28 cellular contexts compared by ENCODE assay signal in the genomic region with DNA sequence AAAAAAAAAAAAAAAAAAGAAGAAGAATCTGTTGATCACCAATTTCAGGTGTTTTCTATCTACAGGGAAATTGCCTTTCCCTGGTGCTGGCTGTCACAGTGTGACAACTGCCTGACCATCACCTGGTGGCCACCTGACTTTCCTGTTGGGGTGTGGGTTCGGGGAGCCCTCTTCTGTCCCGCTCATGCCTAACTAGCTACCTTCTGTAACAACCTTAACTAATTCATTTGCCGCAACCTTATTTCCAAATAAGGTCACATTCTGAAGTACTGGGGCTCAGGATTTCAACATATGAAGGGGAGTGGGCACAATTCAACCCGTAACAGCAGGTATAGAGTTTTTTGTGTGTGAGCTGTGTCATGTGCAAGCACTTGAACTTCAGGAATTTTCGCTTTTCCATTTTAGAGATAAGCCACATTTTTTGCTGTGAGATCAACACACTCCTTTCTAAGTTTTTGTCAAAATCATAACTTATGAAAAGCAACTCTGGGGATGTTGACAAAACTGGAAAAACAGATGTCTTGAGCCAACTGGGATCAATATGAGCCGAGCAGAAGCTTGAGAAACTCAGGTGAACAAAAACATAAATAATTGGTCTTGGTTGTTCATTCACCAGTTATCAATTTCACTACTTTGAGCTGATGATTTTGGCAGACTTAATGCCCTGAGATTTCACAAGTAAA.
DNase-seq lines count a peak whose midpoint lies in the region; ATAC-seq and TF ChIP-seq lines count a peak whose summit lies in the region.
"Had no signal": no experiment of that assay in that cellular context is flagged by ENCODE, and none has a peak within 500 bp of the region (broad histone marks: within the 10 kb centered on the region; RNA-seq: fewer than 3 reads in every experiment).

No MANE protein-coding gene starts in this region.

- H3K4me3 ChIP-seq in hepatocyte (no peak overlapping the region), upper lobe of left lung (no peak overlapping the region)
- H3K4me3 ChIP-seq: adrenal gland, esophagus muscularis mucosa, heart left ventricle, lung, stomach, tibial artery had no signal

- H3K27ac ChIP-seq in hepatocyte (no peak overlapping the region), upper lobe of left lung (no peak overlapping the region)
- H3K27ac ChIP-seq: adrenal gland, esophagus muscularis mucosa, foreskin keratinocyte, stomach, tibial artery had no signal

- H4K20me1 ChIP-seq in hepatocyte (ENCODE audit: insufficient read depth, poor library complexity, severe bottlenecking) = no peaks in the 10 kb centered on the region

- no peak for TF ChIP-seq POLR2A in upper lobe of left lung (IDR thresholded peaks at IDR 0.05)

- peaks cover 43% of the 10 kb centered on the region for H3K4me1 Mint-ChIP-seq in neural crest cell
- H3K4me1 Mint-ChIP-seq in HFFc6 (ENCODE audit: low read depth) = no peaks in the 10 kb centered on the region
- H3K4me1 Mint-ChIP-seq: activated naive CD4-positive, alpha-beta T cell treated with anti-CD3 and anti-CD28 coated beads, Interleukin-2, amount 10 ng/mL, durations not matched to agents 7 days and 5 days had no signal

- peaks cover 13% of the 10 kb centered on the region for H3K4me1 ChIP-seq in hepatocyte (ENCODE audit: insufficient read depth)
- peaks cover 0 to 12% (median 1%) of the 10 kb centered on the region in 4 donors for H3K4me1 ChIP-seq in upper lobe of left lung
- H3K4me1 ChIP-seq: adrenal gland, foreskin keratinocyte, tibial artery had no signal

- no peak overlapping the region for H2AFZ ChIP-seq in hepatocyte

- H3K9me2 ChIP-seq in hepatocyte (replicated peaks; ENCODE audit: insufficient read depth) = no peaks in the 10 kb centered on the region

- ATAC-seq in GM19328 (IDR thresholded peaks at IDR 0.05; ENCODE audit: unreplicated experiment) (no peak), GM21529 (IDR thresholded peaks at IDR 0.05; ENCODE audit: unreplicated experiment) (no peak), upper lobe of left lung (ENCODE audit: low FRiP score in 2 of 2) (no peak)
- ATAC-seq: activated CD8-positive, alpha-beta T cell treated with anti-CD3 and anti-CD28 coated beads for 36 hours; foreskin keratinocyte; heart left ventricle; Panc1 had no signal

- H3K27me3 Mint-ChIP-seq in neural crest cell (ENCODE audit: low read depth) = no peaks in the 10 kb centered on the region
- H3K27me3 Mint-ChIP-seq in HFFc6 (ENCODE audit: insufficient read depth) = 0 out of 2 replicates have a peak, but pooled peaks cover 2% of the 10 kb centered on the region

- no peaks in the 10 kb centered on the region for H3K79me2 ChIP-seq in hepatocyte

- H3K4me3 Mint-ChIP-seq in neural crest cell = peak overlapping the region; percentile 66
- H3K4me3 Mint-ChIP-seq in HFFc6 = no peak overlapping the region
- H3K4me3 Mint-ChIP-seq: activated CD8-positive, alpha-beta T cell treated with anti-CD3 and anti-CD28 coated beads for 36 hours; activated naive CD4-positive, alpha-beta T cell treated with anti-CD3 and anti-CD28 coated beads, Interleukin-2, amount 10 ng/mL, durations not matched to agents 7 days and 5 days; dendritic cell treated with granulocyte-macrophage colony-stimulating factor and Interleukin-4, amounts not matched to agents 40 ng/mL and 50 ng/mL, for 4 days; T-helper 2 cell treated with Interferon-gamma antibody and Interleukin-4, amounts not matched to agents 5 μg/mL and 100 μg/mL, for 36 hours had no signal

- H3K9me3 Mint-ChIP-seq in neural crest cell (peaks cover 6% of the 10 kb centered on the region), HFFc6 (peaks cover 65% of the 10 kb centered on the region)
- H3K9me3 Mint-ChIP-seq: activated CD8-positive, alpha-beta T cell treated with anti-CD3 and anti-CD28 coated beads for 36 hours; activated naive CD4-positive, alpha-beta T cell treated with anti-CD3 and anti-CD28 coated beads, Interleukin-2, amount 10 ng/mL, durations not matched to agents 7 days and 5 days; dendritic cell treated with granulocyte-macrophage colony-stimulating factor and Interleukin-4, amounts not matched to agents 40 ng/mL and 50 ng/mL, for 4 days; T-helper 2 cell treated with Interferon-gamma antibody and Interleukin-4, amounts not matched to agents 5 μg/mL and 100 μg/mL, for 36 hours had no signal

- H3K9me3 ChIP-seq in hepatocyte (ENCODE audit: low read depth) (no peaks in the 10 kb centered on the region), upper lobe of left lung (no peaks in the 10 kb centered on the region)
- H3K9me3 ChIP-seq: adrenal gland, esophagus muscularis mucosa, heart left ventricle, stomach, tibial artery had no signal

- H3K27me3 ChIP-seq in hepatocyte (peaks cover 27% of the 10 kb centered on the region), upper lobe of left lung (no peaks in the 10 kb centered on the region)
- H3K27me3 ChIP-seq: esophagus muscularis mucosa, foreskin keratinocyte had no signal

- peak overlapping the region; percentile 60 for H3K4me2 ChIP-seq in hepatocyte

- H3K27ac Mint-ChIP-seq in neural crest cell (ENCODE audit: unreplicated experiment) (no peak overlapping the region), HFFc6 (no peak overlapping the region)
- H3K27ac Mint-ChIP-seq: activated CD8-positive, alpha-beta T cell treated with anti-CD3 and anti-CD28 coated beads for 36 hours; activated naive CD4-positive, alpha-beta T cell treated with anti-CD3 and anti-CD28 coated beads, Interleukin-2, amount 10 ng/mL, durations not matched to agents 7 days and 5 days; dendritic cell treated with granulocyte-macrophage colony-stimulating factor and Interleukin-4, amounts not matched to agents 40 ng/mL and 50 ng/mL, for 4 days; T-helper 2 cell treated with Interferon-gamma antibody and Interleukin-4, amounts not matched to agents 5 μg/mL and 100 μg/mL, for 36 hours had no signal

- TF ChIP-seq CTCF in hepatocyte (IDR thresholded peaks at IDR 0.05; ENCODE audit: poor library complexity) (no peak), neural crest cell (conservative IDR thresholded peaks at IDR 0.05) (no peak), HFFc6 (IDR thresholded peaks at IDR 0.05) (no peak), upper lobe of left lung (IDR thresholded peaks at IDR 0.05) (no peak)

- TF ChIP-seq EP300 in upper lobe of left lung (IDR thresholded peaks at IDR 0.05) = no peak

- 55% methylated on average over 6 of the region's 6 CpGs for WGBS in hepatocyte (ENCODE audit: low lambda C conversion rate, missing lambda C conversion rate)
- WGBS in upper lobe of left lung, 2 donors = 60 to 61% methylated on average over 6 of the region's 6 CpGs

- peaks cover 19% of the 10 kb centered on the region for H3K36me3 Mint-ChIP-seq in neural crest cell (ENCODE audit: low read depth)
- 0 out of 2 replicates have a peak, but pooled peaks cover 6% of the 10 kb centered on the region for H3K36me3 Mint-ChIP-seq in HFFc6 (ENCODE audit: low read depth)
- H3K36me3 Mint-ChIP-seq: activated naive CD4-positive, alpha-beta T cell treated with anti-CD3 and anti-CD28 coated beads, Interleukin-2, amount 10 ng/mL, durations not matched to agents 7 days and 5 days; CD14-positive monocyte had no signal

- peak; percentile 15 for DNase-seq in NCI-H2171 treated with DMSO at 0.1 percent for 48 hours (lab: John Stamatoyannopoulos, UW)
- no peak for DNase-seq in NCI-H2171 (lab: John Stamatoyannopoulos, UW)
- DNase-seq in hepatocyte (ENCODE audit: low spot score) = no peak
- no peak for DNase-seq in neural crest cell (ENCODE audit: low read depth, low spot score)
- no peak for DNase-seq in HFFc6
- DNase-seq in upper lobe of left lung = no peak
- DNase-seq: 8988T; activated CD8-positive, alpha-beta memory T cell treated with anti-CD3 and anti-CD28 coated beads, Interleukin-2, amount 50 U/mL, for 48 hours; activated CD8-positive, alpha-beta T cell treated with anti-CD3 and anti-CD28 coated beads for 36 hours; activated naive CD4-positive, alpha-beta T cell treated with anti-CD3 and anti-CD28 coated beads, Interleukin-2, amount 10 ng/mL, durations not matched to agents 7 days and 5 days; adrenal gland; Calu3; DMS79; foreskin keratinocyte; GDM1; heart left ventricle; KG1; stimulated activated CD4-positive, alpha-beta T cell treated with anti-CD3 and anti-CD28 coated beads, Interleukin-2, amount 100 ng/mL, for 48 hours; stomach; tibial artery had no signal

- H3K36me3 ChIP-seq in hepatocyte (replicated peaks; ENCODE audit: insufficient read depth, low read depth) (no peaks in the 10 kb centered on the region), upper lobe of left lung (no peaks in the 10 kb centered on the region)
- H3K36me3 ChIP-seq: adrenal gland, esophagus muscularis mucosa, heart left ventricle, stomach, tibial artery had no signal
